28 cellular contexts compared by ENCODE assay signal in genomic region chrX:2678583-2678982, GRCh38. TPM values are rescaled to one million over a fixed set of nuclear protein-coding genes. Genes with fewer than 3 reads are reported as not detected.
DNase-seq lines count a peak whose midpoint lies in the region; ATAC-seq and TF ChIP-seq lines count a peak whose summit lies in the region.
"Had no signal": no experiment of that assay in that cellular context is flagged by ENCODE, and none has a peak within 500 bp of the region (broad histone marks: within the 10 kb centered on the region; RNA-seq: fewer than 3 reads in every experiment).

No MANE protein-coding gene starts in this region.

- no peaks in the 10 kb centered on the region for H3K27me3 Mint-ChIP-seq in activated T-cell treated with anti-CD3 and anti-CD28 coated beads, Interleukin-2, amount 50 U/mL, for 72 hours (ENCODE audit: low read depth)
- H3K27me3 Mint-ChIP-seq in activated T-cell treated with anti-CD3 and anti-CD28 coated beads, Interleukin-2, amount 50 U/mL, for 24 hours: no peaks in the 10 kb centered on the region
- peaks cover 15% of the 10 kb centered on the region for H3K27me3 Mint-ChIP-seq in activated T-helper 2 cell treated with anti-CD3 and anti-CD28 coated beads, Interferon-gamma antibody, Interleukin-2, Interleukin-4, amounts not matched to agents 10 μg/mL and 5 μg/mL and 100 μg/mL, durations not matched to agents 14 hours and 24 hours and 36 hours (ENCODE audit: low read depth)
- H3K27me3 Mint-ChIP-seq: CD4-positive, alpha-beta memory T cell had no signal

- no peak overlapping the region for H3K4me3 ChIP-seq in osteoblast (ENCODE audit: insufficient read depth, low read length)
- H3K4me3 ChIP-seq: BLaER1 treated with 17β-estradiol and CSF1 and Interleukin-3, amounts not matched to agents 10 nM and 100 nM; GM12878; GM23338 had no signal

- no peak for TF ChIP-seq CTCF in osteoblast (IDR thresholded peaks at IDR 0.05; ENCODE audit: extremely low read depth, low read depth, low read length)

- peaks cover 0 to 2% of the 10 kb centered on the region in 2 donors for H3K36me3 Mint-ChIP-seq in activated T-cell treated with anti-CD3 and anti-CD28 coated beads, Interleukin-2, amount 50 U/mL, for 72 hours (ENCODE audit: insufficient read depth in 2 of 2)
- no peaks in the 10 kb centered on the region for H3K36me3 Mint-ChIP-seq in activated T-cell treated with anti-CD3 and anti-CD28 coated beads, Interleukin-2, amount 50 U/mL, for 24 hours (ENCODE audit: low read depth)
- H3K36me3 Mint-ChIP-seq in activated T-helper 2 cell treated with anti-CD3 and anti-CD28 coated beads, Interferon-gamma antibody, Interleukin-2, Interleukin-4, amounts not matched to agents 10 μg/mL and 5 μg/mL and 100 μg/mL, durations not matched to agents 14 hours and 24 hours and 36 hours (ENCODE audit: low read depth): no peaks in the 10 kb centered on the region

- H3K4me2 ChIP-seq in osteoblast (ENCODE audit: insufficient read depth, low read length): no peak overlapping the region
- H3K4me2 ChIP-seq: GM23338, KMS-11 had no signal

- no peak overlapping the region for H3K4me3 Mint-ChIP-seq in activated T-cell treated with anti-CD3 and anti-CD28 coated beads, Interleukin-2, amount 50 U/mL, for 72 hours
- H3K4me3 Mint-ChIP-seq in activated T-cell treated with anti-CD3 and anti-CD28 coated beads, Interleukin-2, amount 50 U/mL, for 24 hours: no peak overlapping the region
- no peak overlapping the region for H3K4me3 Mint-ChIP-seq in activated T-helper 2 cell treated with anti-CD3 and anti-CD28 coated beads, Interferon-gamma antibody, Interleukin-2, Interleukin-4, amounts not matched to agents 10 μg/mL and 5 μg/mL and 100 μg/mL, durations not matched to agents 14 hours and 24 hours and 36 hours (ENCODE audit: low read depth)
- H3K4me3 Mint-ChIP-seq: CD4-positive, alpha-beta memory T cell; GM23338; H9 had no signal

- no peaks in the 10 kb centered on the region for H3K9me3 ChIP-seq in osteoblast (ENCODE audit: low read depth, low read length)
- H3K9me3 ChIP-seq: Caco-2 had no signal

- no peaks in the 10 kb centered on the region for H3K36me3 ChIP-seq in osteoblast (ENCODE audit: insufficient read depth, low read length)
- H3K36me3 ChIP-seq: BLaER1 treated with 17β-estradiol and CSF1 and Interleukin-3, amounts not matched to agents 10 nM and 100 nM had no signal

- H3K27ac Mint-ChIP-seq in activated T-cell treated with anti-CD3 and anti-CD28 coated beads, Interleukin-2, amount 50 U/mL, for 72 hours: peak overlapping the region; percentile 0
- no peak overlapping the region for H3K27ac Mint-ChIP-seq in activated T-cell treated with anti-CD3 and anti-CD28 coated beads, Interleukin-2, amount 50 U/mL, for 24 hours
- no peak overlapping the region for H3K27ac Mint-ChIP-seq in activated T-helper 2 cell treated with anti-CD3 and anti-CD28 coated beads, Interferon-gamma antibody, Interleukin-2, Interleukin-4, amounts not matched to agents 10 μg/mL and 5 μg/mL and 100 μg/mL, durations not matched to agents 14 hours and 24 hours and 36 hours
- H3K27ac Mint-ChIP-seq: GM23338, H9 had no signal

- H3K4me1 ChIP-seq in osteoblast (ENCODE audit: insufficient read depth, low read length): peaks cover 31% of the 10 kb centered on the region

- intact Hi-C loops in activated T-helper 2 cell treated with anti-CD3 and anti-CD28 coated beads, Interferon-gamma antibody, Interleukin-2, Interleukin-4, amounts not matched to agents 10 μg/mL and 5 μg/mL and 100 μg/mL, durations not matched to agents 14 hours and 24 hours and 36 hours (cut with micrococcal nuclease): no loop called here

- H4K20me1 ChIP-seq in osteoblast (ENCODE audit: insufficient read depth, low read length): no peaks in the 10 kb centered on the region
- H4K20me1 ChIP-seq: BLaER1 treated with 17β-estradiol and CSF1 and Interleukin-3, amounts not matched to agents 10 nM and 100 nM had no signal

- no peaks in the 10 kb centered on the region for H3K4me1 Mint-ChIP-seq in activated T-cell treated with anti-CD3 and anti-CD28 coated beads, Interleukin-2, amount 50 U/mL, for 72 hours (ENCODE audit: low read depth)
- no peaks in the 10 kb centered on the region for H3K4me1 Mint-ChIP-seq in activated T-cell treated with anti-CD3 and anti-CD28 coated beads, Interleukin-2, amount 50 U/mL, for 24 hours (ENCODE audit: low read depth)
- no peaks in the 10 kb centered on the region for H3K4me1 Mint-ChIP-seq in activated T-helper 2 cell treated with anti-CD3 and anti-CD28 coated beads, Interferon-gamma antibody, Interleukin-2, Interleukin-4, amounts not matched to agents 10 μg/mL and 5 μg/mL and 100 μg/mL, durations not matched to agents 14 hours and 24 hours and 36 hours (ENCODE audit: low read depth)
- H3K4me1 Mint-ChIP-seq: CD4-positive, alpha-beta memory T cell; GM23338 had no signal

- ATAC-seq in activated T-cell treated with anti-CD3 and anti-CD28 coated beads, Interleukin-2, amount 50 U/mL, for 72 hours (replicated peaks in 1 of 2): no peak
- no peak for ATAC-seq in GM18519 (IDR thresholded peaks at IDR 0.05; ENCODE audit: low FRiP score, unreplicated experiment)
- ATAC-seq: GM12878, GM23338 had no signal

- peaks cover 0 to 3% of the 10 kb centered on the region in 2 donors for H3K9me3 Mint-ChIP-seq in activated T-cell treated with anti-CD3 and anti-CD28 coated beads, Interleukin-2, amount 50 U/mL, for 72 hours
- no peaks in the 10 kb centered on the region for H3K9me3 Mint-ChIP-seq in activated T-cell treated with anti-CD3 and anti-CD28 coated beads, Interleukin-2, amount 50 U/mL, for 24 hours
- H3K9me3 Mint-ChIP-seq in activated T-helper 2 cell treated with anti-CD3 and anti-CD28 coated beads, Interferon-gamma antibody, Interleukin-2, Interleukin-4, amounts not matched to agents 10 μg/mL and 5 μg/mL and 100 μg/mL, durations not matched to agents 14 hours and 24 hours and 36 hours: no peaks in the 10 kb centered on the region
- H3K9me3 Mint-ChIP-seq: GM23338, H9 had no signal

- H3K27ac ChIP-seq in osteoblast (ENCODE audit: low read depth, low read length): peak overlapping the region; percentile 63
- H3K27ac ChIP-seq: BLaER1 treated with 17β-estradiol and CSF1 and Interleukin-3, amounts not matched to agents 10 nM and 100 nM; KMS-11 had no signal

- H3K27me3 ChIP-seq in osteoblast (ENCODE audit: insufficient read depth, low read length): peaks cover 12% of the 10 kb centered on the region
- H3K27me3 ChIP-seq: BLaER1 treated with 17β-estradiol and CSF1 and Interleukin-3, amounts not matched to agents 10 nM and 100 nM had no signal

- no peak for DNase-seq in activated T-cell treated with anti-CD3 and anti-CD28 coated beads, Interleukin-2, amount 50 U/mL, for 72 hours
- no peak for DNase-seq in activated T-cell treated with anti-CD3 and anti-CD28 coated beads, Interleukin-2, amount 50 U/mL, for 24 hours
- DNase-seq in fibroblast of gingiva (ENCODE audit: low read depth): peak; percentile 45
- DNase-seq in osteoblast (ENCODE audit: insufficient read length, low spot score, missing footprints): no peak
- no peak for DNase-seq in iPS-NIHi7 (ENCODE audit: extremely low spot score)
- DNase-seq in activated T-helper 2 cell treated with anti-CD3 and anti-CD28 coated beads, Interferon-gamma antibody, Interleukin-2, Interleukin-4, amounts not matched to agents 10 μg/mL and 5 μg/mL and 100 μg/mL, durations not matched to agents 14 hours and 24 hours and 36 hours (ENCODE audit: low spot score): no peak
- DNase-seq in ureter (ENCODE audit: low spot score): no peak
- DNase-seq: AML-193; Caco-2; CD4-positive, alpha-beta memory T cell; DMS79; EL; GDM1; H9; NCI-H1092; NCI-H1417 treated with DMSO at 0.1 percent for 48 hours; NCI-H1694 treated with DMSO at 0.1 percent for 48 hours; NCI-H2081 treated with DMSO at 0.1 percent for 48 hours; NCI-H2171; NCI-H226; NCI-H510A; NCI-H69; SHP77 treated with DMSO at 0.1 percent for 48 hours had no signal

- H3K79me2 ChIP-seq in osteoblast (ENCODE audit: insufficient read depth, low read length): no peaks in the 10 kb centered on the region

- H2AFZ ChIP-seq in osteoblast (ENCODE audit: low read length): no peak overlapping the region
- H2AFZ ChIP-seq: GM23338 had no signal

RNA-seq across cellular contexts. Expression of gene CD99, which starts 12.5 kb away (rescaled TPM):
- total RNA-seq in activated T-cell treated with anti-CD3 and anti-CD28 coated beads, Interleukin-2, amount 50 U/mL, for 72 hours: 100 to 1,000 TPM; 148 to 222 TPM
- total RNA-seq in osteoblast: 331 and 455 TPM in 2 replicates
- 280 and 290 TPM in 2 replicates for total RNA-seq in activated T-helper 2 cell treated with anti-CD3 and anti-CD28 coated beads, Interferon-gamma antibody, Interleukin-2, Interleukin-4, amounts not matched to agents 10 μg/mL and 5 μg/mL and 100 μg/mL, durations not matched to agents 14 hours and 24 hours and 36 hours
- total RNA-seq in ureter: 167 TPM
